ENCODE assay signal across 16 cellular contexts in genomic region chr1:74467786-74468377, GRCh38. TPM values are rescaled to one million over a fixed set of nuclear protein-coding genes. Genes with fewer than 3 reads are reported as not detected.
DNase-seq lines count a peak whose midpoint lies in the region; TF ChIP-seq lines count a peak whose summit lies in the region.
"Had no signal": no experiment of that assay in that cellular context is flagged by ENCODE, and none has a peak within 500 bp of the region (broad histone marks: within the 10 kb centered on the region; RNA-seq: fewer than 3 reads in every experiment).

No MANE protein-coding gene starts in this region.

- no peak overlapping the region for H2AK5ac ChIP-seq in mesendoderm (ENCODE audit: low read length)

- H3K56ac ChIP-seq in mesendoderm (ENCODE audit: low read length) = no peak overlapping the region

- no peak overlapping the region for H2BK5ac ChIP-seq in mesendoderm (ENCODE audit: low read length)

- H2BK15ac ChIP-seq in mesendoderm (replicated peaks; ENCODE audit: low read depth) = no peak overlapping the region

- no peaks in the 10 kb centered on the region for H3K79me2 ChIP-seq in mesendoderm (ENCODE audit: control insufficient read depth, insufficient read depth, low read length)

- H3K79me1 ChIP-seq in mesendoderm (ENCODE audit: low read length) = no peaks in the 10 kb centered on the region

- no peak overlapping the region for H4K8ac ChIP-seq in mesendoderm (ENCODE audit: low read depth, low read length)

- no peak overlapping the region for H3K9ac ChIP-seq in mesendoderm (ENCODE audit: low read length)

- H3K4ac ChIP-seq in mesendoderm (ENCODE audit: low read depth, low read length) = no peak overlapping the region

- H3K27ac ChIP-seq in WERI-Rb-1 = peak overlapping the region; percentile 23; the same call in 1 of the 2 replicates
- no peak overlapping the region for H3K27ac ChIP-seq in mesendoderm (ENCODE audit: low read depth, low read length)
- no peak overlapping the region for H3K27ac ChIP-seq in caudate nucleus (ENCODE audit: low read depth, low read length)
- H3K27ac ChIP-seq: adrenal gland, gastrocnemius medialis, prostate gland, SJSA1, upper lobe of right lung had no signal

- H2BK120ac ChIP-seq in mesendoderm (ENCODE audit: low read depth, low read length) = no peak overlapping the region

- TF ChIP-seq CTCF in WERI-Rb-1 (IDR thresholded peaks at IDR 0.05; ENCODE audit: low read depth, low read length) = no peak

- H3K36me3 ChIP-seq in WERI-Rb-1 (no peaks in the 10 kb centered on the region), mesendoderm (ENCODE audit: control insufficient read depth, insufficient read depth, low read length) (no peaks in the 10 kb centered on the region)
- H3K36me3 ChIP-seq: adrenal gland, gastrocnemius medialis, prostate gland, SJSA1, upper lobe of right lung had no signal

- H3K4me1 ChIP-seq in mesendoderm (ENCODE audit: control insufficient read depth, low read depth, low read length) = peaks cover 3% of the 10 kb centered on the region
- H3K4me1 ChIP-seq: adrenal gland, prostate gland, SJSA1, upper lobe of right lung had no signal

- H3K4me2 ChIP-seq in mesendoderm (ENCODE audit: low read length) = no peak overlapping the region

- no CpG with 5 or more reads among the region's 3 CpGs for WGBS in mesendoderm (ENCODE audit: extremely low coverage, insufficient coverage, low lambda C conversion rate)

- H3K27me3 ChIP-seq in WERI-Rb-1 (ENCODE audit: insufficient read depth, low read depth, severe bottlenecking) (no peaks in the 10 kb centered on the region), mesendoderm (ENCODE audit: insufficient read depth, low read length, poor library complexity) (no peaks in the 10 kb centered on the region)
- H3K27me3 ChIP-seq: adrenal gland, gastrocnemius medialis, SJSA1, upper lobe of right lung had no signal

- no peak overlapping the region for H4K5ac ChIP-seq in mesendoderm (ENCODE audit: low read length)

- DNase-seq in NCI-H2171 treated with DMSO at 0.1 percent for 48 hours (lab: John Stamatoyannopoulos, UW) = peak; percentile 16
- no peak for DNase-seq in NCI-H2171 (lab: John Stamatoyannopoulos, UW)
- DNase-seq in NCI-H146 (lab: John Stamatoyannopoulos, UW) = peak; percentile 94
- DNase-seq in WERI-Rb-1 = no peak
- DNase-seq in mesendoderm = peak; percentile 79
- no peak for DNase-seq in stimulated activated CD4-positive, alpha-beta T cell treated with anti-CD3 and anti-CD28 coated beads, Interleukin-4, amount 100 ng/mL, for 24 hours
- no peak for DNase-seq in DMS 273 (lab: John Stamatoyannopoulos, UW; ENCODE audit: unreplicated experiment)
- no peak for DNase-seq in caudate nucleus (lab: John Stamatoyannopoulos, UW)
- DNase-seq: activated CD4-positive, CD25-positive, alpha-beta regulatory T cell treated with anti-CD3 and anti-CD28 coated beads, Interleukin-2, amount 50 U/mL, for 72 hours; activated T-cell treated with anti-CD3 and anti-CD28 coated beads, Interleukin-2, amount 50 U/mL, for 4 hours; adrenal gland; CD8-positive, alpha-beta memory T cell; gastrocnemius medialis; upper lobe of right lung had no signal

- no peak overlapping the region for H3K4me3 ChIP-seq in WERI-Rb-1 (ENCODE audit: low read depth, low read length)
- H3K4me3 ChIP-seq in mesendoderm (ENCODE audit: low read length) = no peak overlapping the region
- H3K4me3 ChIP-seq: adrenal gland, gastrocnemius medialis, prostate gland, SJSA1, upper lobe of right lung had no signal

- H3K23ac ChIP-seq in mesendoderm (ENCODE audit: low read length) = no peak overlapping the region

- peaks cover 6% of the 10 kb centered on the region for H3K9me3 ChIP-seq in WERI-Rb-1 (ENCODE audit: severe bottlenecking)
- H3K9me3 ChIP-seq: adrenal gland, gastrocnemius medialis, prostate gland, SJSA1, upper lobe of right lung had no signal

- H3K18ac ChIP-seq in mesendoderm (ENCODE audit: low read length) = no peak overlapping the region

RNA-seq across cellular contexts. Expression of gene LRRC53, which starts 44.5 kb away (rescaled TPM):
- not detected for polyA plus RNA-seq in mesendoderm (2013, experiment 1 of 2)
- polyA plus RNA-seq in mesendoderm (2013, experiment 2 of 2) = not detected
- polyA plus RNA-seq: adrenal gland; CD8-positive, alpha-beta memory T cell had no signal

Comparison
In these comparisons a context has a peak if more than half of its experiments do, and no peak if none do; other contexts are left out.
1. DNase-seq: peak in NCI-H2171 treated with DMSO at 0.1 percent for 48 hours (single experiment), NCI-H146 (single experiment) and mesendoderm (single experiment); none in NCI-H2171 (single experiment), WERI-Rb-1 (single experiment), stimulated activated CD4-positive, alpha-beta T cell treated with anti-CD3 and anti-CD28 coated beads, Interleukin-4, amount 100 ng/mL, for 24 hours (single experiment), DMS 273 (single experiment) and caudate nucleus (0 of 61).